8 cellular contexts compared by ENCODE assay signal in genomic region chr16:69339289-69340094, GRCh38. TPM values are rescaled to one million over a fixed set of nuclear protein-coding genes. Genes with fewer than 3 reads are reported as not detected.
DNase-seq lines count a peak whose midpoint lies in the region; ATAC-seq and TF ChIP-seq lines count a peak whose summit lies in the region.

TSS of gene COG8 (minus strand) at chr16:69339564. CDS start at chr16:69339552, 12 bp downstream.
TSS of gene NIP7 (plus strand) at chr16:69339772. CDS start at chr16:69339830, 58 bp downstream.

- no peaks in the 10 kb centered on the region for H3K27me3 ChIP-seq in RWPE2 (ENCODE audit: insufficient read depth, poor library complexity, severe bottlenecking)

- H3K4me1 Mint-ChIP-seq in activated T-helper 2 cell treated with anti-CD3 and anti-CD28 coated beads, Interferon-gamma antibody, Interleukin-2, Interleukin-4, amounts not matched to agents 10 μg/mL and 5 μg/mL and 100 μg/mL, durations not matched to agents 14 hours and 24 hours and 36 hours (ENCODE audit: low read depth), result peaks cover 31% of the 10 kb centered on the region
- H3K4me1 Mint-ChIP-seq in naive thymus-derived CD8-positive, alpha-beta T cell, result peaks cover 19 to 65% (median 53%) of the 10 kb centered on the region in 4 donors

- ATAC-seq in RWPE2 (ENCODE audit: low read depth), result peak; percentile 99
- ATAC-seq in naive thymus-derived CD8-positive, alpha-beta T cell, result peak; percentile 84 to 89

- no peaks in the 10 kb centered on the region for H3K9me3 ChIP-seq in RWPE2 (ENCODE audit: severe bottlenecking)

- H3K36me3 ChIP-seq in RWPE2 (ENCODE audit: low read depth), result peaks cover 63% of the 10 kb centered on the region

- H3K4me3 Mint-ChIP-seq in activated T-helper 2 cell treated with anti-CD3 and anti-CD28 coated beads, Interferon-gamma antibody, Interleukin-2, Interleukin-4, amounts not matched to agents 10 μg/mL and 5 μg/mL and 100 μg/mL, durations not matched to agents 14 hours and 24 hours and 36 hours (ENCODE audit: low read depth), result peak within 1 kb of the TSS; percentile 98
- peak within 1 kb of the TSS; percentile 98 to 100 (median 100) for H3K4me3 Mint-ChIP-seq in naive thymus-derived CD8-positive, alpha-beta T cell

- H3K27ac Mint-ChIP-seq in activated T-helper 2 cell treated with anti-CD3 and anti-CD28 coated beads, Interferon-gamma antibody, Interleukin-2, Interleukin-4, amounts not matched to agents 10 μg/mL and 5 μg/mL and 100 μg/mL, durations not matched to agents 14 hours and 24 hours and 36 hours, result peak within 1 kb of the TSS; percentile 96
- peak within 1 kb of the TSS; percentile 98 to 100 (median 99) for H3K27ac Mint-ChIP-seq in naive thymus-derived CD8-positive, alpha-beta T cell

- H3K4me3 ChIP-seq in RWPE2 (ENCODE audit: severe bottlenecking) (peak within 1 kb of the TSS; percentile 62), fibroblast of mammary gland (ENCODE audit: control insufficient read depth, low read depth, low read length) (peak within 1 kb of the TSS; percentile 78)

- peaks cover 14% of the 10 kb centered on the region for H3K4me1 ChIP-seq in RWPE2 (ENCODE audit: insufficient read depth, poor library complexity, severe bottlenecking)

- H3K27me3 Mint-ChIP-seq in activated T-helper 2 cell treated with anti-CD3 and anti-CD28 coated beads, Interferon-gamma antibody, Interleukin-2, Interleukin-4, amounts not matched to agents 10 μg/mL and 5 μg/mL and 100 μg/mL, durations not matched to agents 14 hours and 24 hours and 36 hours (ENCODE audit: low read depth), result no peaks in the 10 kb centered on the region
- H3K27me3 Mint-ChIP-seq in naive thymus-derived CD8-positive, alpha-beta T cell, result no peaks in the 10 kb centered on the region

- H3K9me3 Mint-ChIP-seq in activated T-helper 2 cell treated with anti-CD3 and anti-CD28 coated beads, Interferon-gamma antibody, Interleukin-2, Interleukin-4, amounts not matched to agents 10 μg/mL and 5 μg/mL and 100 μg/mL, durations not matched to agents 14 hours and 24 hours and 36 hours, result no peaks in the 10 kb centered on the region
- no peaks in the 10 kb centered on the region for H3K9me3 Mint-ChIP-seq in naive thymus-derived CD8-positive, alpha-beta T cell

- POLR2A ChIA-PET in naive thymus-derived CD8-positive, alpha-beta T cell (lab: Charles Lee), result interaction anchor here (0.9 to 3.4 kb wide), 3 partner anchors 9 to 28 kb away, joined by 3 to 47 read pairs (median 17); partner anchors contain the start of genes PDF and VPS4A

- DNase-seq in ELR (ENCODE audit: low read depth), result peak; percentile 100
- DNase-seq in H4 (ENCODE audit: low spot score), result peak; percentile 98
- peak; percentile 99 for DNase-seq in LoVo (ENCODE audit: low spot score)
- peak; percentile 97 for DNase-seq in RWPE2 (ENCODE audit: low spot score)
- peak; percentile 91 for DNase-seq in activated T-helper 2 cell treated with anti-CD3 and anti-CD28 coated beads, Interferon-gamma antibody, Interleukin-2, Interleukin-4, amounts not matched to agents 10 μg/mL and 5 μg/mL and 100 μg/mL, durations not matched to agents 14 hours and 24 hours and 36 hours (ENCODE audit: low spot score)
- peak; percentile 99 for DNase-seq in fibroblast of mammary gland (ENCODE audit: low read depth)
- DNase-seq in naive thymus-derived CD8-positive, alpha-beta T cell, result peak; percentile 73 to 95 (median 90)
- peak; percentile 80 to 91 (median 87) for DNase-seq in stimulated activated naive CD4-positive, alpha-beta T cell (lab: John Stamatoyannopoulos, UW)

- intact Hi-C loops in activated T-helper 2 cell treated with anti-CD3 and anti-CD28 coated beads, Interferon-gamma antibody, Interleukin-2, Interleukin-4, amounts not matched to agents 10 μg/mL and 5 μg/mL and 100 μg/mL, durations not matched to agents 14 hours and 24 hours and 36 hours (cut with micrococcal nuclease), result loop anchor here (1.0 to 5.0 kb wide), 5 partner anchors 9 to 413 kb away; partner anchors contain the start of genes NOB1, PDF and VPS4A

- H3K36me3 Mint-ChIP-seq in activated T-helper 2 cell treated with anti-CD3 and anti-CD28 coated beads, Interferon-gamma antibody, Interleukin-2, Interleukin-4, amounts not matched to agents 10 μg/mL and 5 μg/mL and 100 μg/mL, durations not matched to agents 14 hours and 24 hours and 36 hours (ENCODE audit: low read depth), result peaks cover 72% of the 10 kb centered on the region
- H3K36me3 Mint-ChIP-seq in naive thymus-derived CD8-positive, alpha-beta T cell, result peaks cover 4 to 51% (median 10%) of the 10 kb centered on the region in 3 donors

- peak; percentile 89 for TF ChIP-seq CTCF in RWPE2 (IDR thresholded peaks at IDR 0.05; ENCODE audit: poor library complexity, severe bottlenecking)
- TF ChIP-seq CTCF in fibroblast of mammary gland (conservative IDR thresholded peaks at IDR 0.05; ENCODE audit: control insufficient read depth, insufficient read depth, low read depth, low read length), result peak; percentile 75

- H3K27ac ChIP-seq in RWPE2 (ENCODE audit: poor library complexity, severe bottlenecking), result peak within 1 kb of the TSS; percentile 52

RNA-seq across cellular contexts. Expression of gene COG8, which starts in this region (rescaled TPM):
- 28.8 and 30.8 TPM in 2 replicates for total RNA-seq in H4 (2014; rRNA removed; shearing (Covaris generic))
- 41.5 and 42.9 TPM in 2 replicates for total RNA-seq in activated T-helper 2 cell treated with anti-CD3 and anti-CD28 coated beads, Interferon-gamma antibody, Interleukin-2, Interleukin-4, amounts not matched to agents 10 μg/mL and 5 μg/mL and 100 μg/mL, durations not matched to agents 14 hours and 24 hours and 36 hours
- total RNA-seq in naive thymus-derived CD8-positive, alpha-beta T cell, result 10 to 100 TPM; 62.0 to 65.5 TPM
- polyA plus RNA-seq in naive thymus-derived CD8-positive, alpha-beta T cell, result 10 to 100 TPM; 33.6 to 42.0 (median 39.6) TPM

RNA-seq across cellular contexts. Expression of gene NIP7, which starts in this region (rescaled TPM):
- total RNA-seq in H4 (2014; rRNA removed; shearing (Covaris generic)), result 28.9 and 44.9 TPM in 2 replicates
- 60.5 and 60.8 TPM in 2 replicates for total RNA-seq in activated T-helper 2 cell treated with anti-CD3 and anti-CD28 coated beads, Interferon-gamma antibody, Interleukin-2, Interleukin-4, amounts not matched to agents 10 μg/mL and 5 μg/mL and 100 μg/mL, durations not matched to agents 14 hours and 24 hours and 36 hours
- 10 to 100 TPM; 33.0 to 34.4 TPM for total RNA-seq in naive thymus-derived CD8-positive, alpha-beta T cell
- 10 to 100 TPM; 17.6 to 24.8 (median 18.5) TPM for polyA plus RNA-seq in naive thymus-derived CD8-positive, alpha-beta T cell

Comparison
In these comparisons a context has a peak if more than half of its experiments do, and no peak if none do; other contexts are left out.
1. Peak in every context shown above with its lines: DNase-seq, ATAC-seq, H3K4me3 ChIP-seq and H3K27ac ChIP-seq.